In the genomic region with DNA sequence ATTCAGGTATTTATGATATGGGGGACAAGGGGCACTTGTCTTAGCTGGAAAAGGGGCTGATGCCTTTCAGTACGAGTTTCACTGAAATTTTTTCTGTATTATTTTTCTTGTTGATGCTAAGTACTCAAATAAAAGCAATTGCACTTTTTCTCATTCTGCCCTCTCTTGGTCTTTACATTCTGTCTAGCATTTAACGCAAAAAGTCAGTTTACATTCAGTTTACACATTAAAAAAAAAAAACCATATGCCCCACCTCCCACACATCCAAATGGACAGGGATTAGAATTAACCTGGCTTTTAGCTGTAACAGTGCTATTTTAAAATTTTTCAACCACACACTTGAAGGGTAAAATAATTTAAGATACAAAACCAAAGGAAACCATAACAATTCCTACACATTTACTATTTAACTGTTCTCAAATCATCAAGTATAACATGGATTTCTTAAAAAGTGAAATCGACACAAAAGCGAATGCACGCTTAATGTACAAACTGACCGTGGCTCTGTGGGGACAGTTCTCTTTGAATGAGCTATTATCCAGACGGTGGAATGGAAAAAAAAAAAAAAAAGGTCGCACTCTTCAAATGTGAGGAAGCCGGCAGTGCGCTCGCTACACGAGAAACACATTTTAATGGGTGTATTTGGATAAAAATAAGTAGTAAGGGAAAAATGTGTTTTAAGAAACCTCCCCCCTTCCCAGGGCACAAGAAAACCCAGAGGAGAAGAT, we compare ENCODE assay signal across 1 cellular context.
TF ChIP-seq lines count a peak whose summit lies in the region.

No MANE protein-coding gene starts in this region.

TF ChIP-seq in H1, 55 proteins besides CTCF, POLR2A, EP300 and RAD21 (continued from another document):
- TF ChIP-seq SP1 (IDR thresholded peaks at IDR 0.05; ENCODE audit: low read depth, low read length) (no peak), MAFK (IDR thresholded peaks at IDR 0.05; ENCODE audit: low read depth, low read length) (no peak), RXRA (IDR thresholded peaks at IDR 0.05; ENCODE audit: insufficient read depth, low read depth, low read length) (no peak), BCL11A (IDR thresholded peaks at IDR 0.05; ENCODE audit: low read depth in 2 of 2, low read length in 2 of 2) (no peak), TCF12 (IDR thresholded peaks at IDR 0.05; ENCODE audit: low read depth, low read length) (no peak), CBX8 (IDR thresholded peaks at IDR 0.05; ENCODE audit: borderline replicate concordance, low read depth, low read length) (no peak), SP2 (IDR thresholded peaks at IDR 0.05; ENCODE audit: low read length) (no peak), RFX5 (IDR thresholded peaks at IDR 0.05; ENCODE audit: borderline replicate concordance, low read depth, low read length) (no peak), EZH2 (IDR thresholded peaks at IDR 0.05; ENCODE audit: low read depth, low read length, severe bottlenecking) (no peak), KDM5A (IDR thresholded peaks at IDR 0.05; ENCODE audit: low read length) (no peak), CBX5 (IDR thresholded peaks at IDR 0.05; ENCODE audit: low read depth, low read length) (no peak), GTF2F1 (IDR thresholded peaks at IDR 0.05; ENCODE audit: borderline replicate concordance, low read depth, low read length) (no peak), SIX5 (IDR thresholded peaks at IDR 0.05; ENCODE audit: low read depth, low read length) (no peak)
